Comparison of ENCODE assay signal across 19 cellular contexts in genomic region chr4:22672519-22672918, GRCh38. TPM values are rescaled to one million over a fixed set of nuclear protein-coding genes. Genes with fewer than 3 reads are reported as not detected.
"Had no signal": no experiment of that assay in that cellular context is flagged by ENCODE, and none has a peak within 500 bp of the region (broad histone marks: within the 10 kb centered on the region; RNA-seq: fewer than 3 reads in every experiment).

No MANE protein-coding gene starts in this region.

- ATAC-seq: activated T-cell treated with anti-CD3 and anti-CD28 coated beads, Interleukin-2, amount 50 U/mL, for 4 hours; esophagus mucosa; heart right ventricle; left ventricle myocardium superior; pancreas; right lobe of liver; stimulated activated memory B cell treated with anti-CD40 and anti-IgM and Interleukin-4, amounts not matched to agents 10 μg/mL and 1 μg/mL and 100 μg/mL, for 72 hours; upper lobe of right lung had no signal

- H3K36me3 Mint-ChIP-seq: activated CD4-positive, alpha-beta memory T cell treated with anti-CD3 and anti-CD28 coated beads for 36 hours; stimulated activated memory B cell treated with anti-CD40 and anti-IgM and Interleukin-4, amounts not matched to agents 10 μg/mL and 1 μg/mL and 100 μg/mL, for 72 hours had no signal

- H3K27ac ChIP-seq: adrenal gland, heart right ventricle, pancreas, right lobe of liver, upper lobe of right lung had no signal

- H3K36me3 ChIP-seq: adrenal gland, heart right ventricle, pancreas, right lobe of liver, upper lobe of right lung had no signal

- H3K4me3 Mint-ChIP-seq: activated CD4-positive, alpha-beta memory T cell treated with anti-CD3 and anti-CD28 coated beads for 36 hours; activated T-cell treated with anti-CD3 and anti-CD28 coated beads, Interleukin-2, amount 50 U/mL, for 4 hours; dendritic cell treated with granulocyte-macrophage colony-stimulating factor and Interleukin-4, amounts not matched to agents 40 ng/mL and 50 ng/mL, for 4 days; stimulated activated memory B cell treated with anti-CD40 and anti-IgM and Interleukin-4, amounts not matched to agents 10 μg/mL and 1 μg/mL and 100 μg/mL, for 72 hours had no signal

- H3K9me3 ChIP-seq: adrenal gland, heart right ventricle, pancreas, right lobe of liver, SK-N-SH, upper lobe of right lung had no signal

- H3K9me3 Mint-ChIP-seq: activated CD4-positive, alpha-beta memory T cell treated with anti-CD3 and anti-CD28 coated beads for 36 hours; dendritic cell treated with granulocyte-macrophage colony-stimulating factor and Interleukin-4, amounts not matched to agents 40 ng/mL and 50 ng/mL, for 4 days had no signal

- H3K4me1 ChIP-seq: upper lobe of right lung had no signal

- DNase-seq: activated CD4-positive, alpha-beta memory T cell treated with anti-CD3 and anti-CD28 coated beads for 36 hours; activated effector memory CD4-positive, alpha-beta T cell treated with anti-CD3 and anti-CD28 coated beads, Interleukin-2, amount 50 U/mL, for 16 hours; activated T-cell treated with anti-CD3 and anti-CD28 coated beads, Interleukin-2, amount 50 U/mL, for 4 hours; adrenal gland; effector CD8-positive, alpha-beta T cell; heart right ventricle; left ventricle myocardium superior; pancreas; right lobe of liver; SK-N-SH; small intestine; stimulated activated CD4-positive, alpha-beta T cell treated with anti-CD3 and anti-CD28 coated beads, Interleukin-4, amount 100 ng/mL, for 4 hours; T-helper 1 cell; T1000; upper lobe of right lung had no signal

- H3K4me3 ChIP-seq: adrenal gland, heart right ventricle, pancreas, right lobe of liver, upper lobe of right lung had no signal

- H3K27me3 Mint-ChIP-seq: activated CD4-positive, alpha-beta memory T cell treated with anti-CD3 and anti-CD28 coated beads for 36 hours; dendritic cell treated with granulocyte-macrophage colony-stimulating factor and Interleukin-4, amounts not matched to agents 40 ng/mL and 50 ng/mL, for 4 days; stimulated activated memory B cell treated with anti-CD40 and anti-IgM and Interleukin-4, amounts not matched to agents 10 μg/mL and 1 μg/mL and 100 μg/mL, for 72 hours had no signal

- H3K27me3 ChIP-seq: adrenal gland, heart right ventricle, pancreas, right lobe of liver, upper lobe of right lung had no signal

- H3K27ac Mint-ChIP-seq: activated CD4-positive, alpha-beta memory T cell treated with anti-CD3 and anti-CD28 coated beads for 36 hours; dendritic cell treated with granulocyte-macrophage colony-stimulating factor and Interleukin-4, amounts not matched to agents 40 ng/mL and 50 ng/mL, for 4 days; stimulated activated memory B cell treated with anti-CD40 and anti-IgM and Interleukin-4, amounts not matched to agents 10 μg/mL and 1 μg/mL and 100 μg/mL, for 72 hours had no signal

RNA-seq across cellular contexts. Expression of gene GBA3, which starts 20.2 kb away (rescaled TPM):
- total RNA-seq: activated CD4-positive, alpha-beta memory T cell treated with anti-CD3 and anti-CD28 coated beads for 36 hours; activated T-cell treated with anti-CD3 and anti-CD28 coated beads, Interleukin-2, amount 50 U/mL, for 4 hours; heart right ventricle; kidney epithelial cell; left ventricle myocardium superior had no signal
